In genomic region chr2:71154798-71155197, GRCh38 we compare ENCODE assay signal across 9 cellular contexts.
DNase-seq lines count a peak whose midpoint lies in the region; ATAC-seq and TF ChIP-seq lines count a peak whose summit lies in the region.
"Had no signal": no experiment of that assay in that cellular context is flagged by ENCODE, and none has a peak within 500 bp of the region (broad histone marks: within the 10 kb centered on the region; RNA-seq: fewer than 3 reads in every experiment).

No MANE protein-coding gene starts in this region.

- no peak for TF ChIP-seq CTCF in RWPE1 (conservative IDR thresholded peaks at IDR 0.05; ENCODE audit: low read depth)

- ATAC-seq in HG02981 (IDR thresholded peaks at IDR 0.05; ENCODE audit: unreplicated experiment), result peak; percentile 74

- CTCF ChIA-PET in RWPE1 (lab: Yijun Ruan, JAX), result interaction anchor here (0.6 kb wide), 1 partner anchor 39 kb away, joined by 8 read pairs; no protein-coding TSS in a partner anchor

- POLR2A ChIA-PET in RWPE1 (lab: Yijun Ruan, JAX; ENCODE audit: low non-redundant PET), result no interaction called here

- DNase-seq in DMS 273 (lab: John Stamatoyannopoulos, UW; ENCODE audit: unreplicated experiment) (peak; percentile 22), DMS 273 treated with DMSO at 0.1 percent for 48 hours (lab: John Stamatoyannopoulos, UW) (no peak), RWPE1 (ENCODE audit: low spot score) (peak; percentile 14), islet precursor cell (peak; percentile 71), KG1 (lab: John Stamatoyannopoulos, UW) (no peak), DMS79 treated with DMSO at 0.1 percent for 48 hours (lab: John Stamatoyannopoulos, UW) (no peak), DMS153 treated with DMSO at 0.1 percent for 48 hours (lab: John Stamatoyannopoulos, UW; ENCODE audit: unreplicated experiment) (no peak)

- no peak overlapping the region for H3K27ac ChIP-seq in RWPE1
- H3K27ac ChIP-seq: thoracic aorta had no signal

Comparison
In these comparisons a context has a peak if more than half of its experiments do, and no peak if none do; other contexts are left out.
1. DNase-seq: peak in DMS 273 (single experiment), RWPE1 (single experiment) and islet precursor cell (single experiment); none in DMS 273 treated with DMSO at 0.1 percent for 48 hours (single experiment), KG1 (single experiment), DMS79 treated with DMSO at 0.1 percent for 48 hours (single experiment) and DMS153 treated with DMSO at 0.1 percent for 48 hours (single experiment).